1 cellular context compared by ENCODE assay signal in the genomic region with DNA sequence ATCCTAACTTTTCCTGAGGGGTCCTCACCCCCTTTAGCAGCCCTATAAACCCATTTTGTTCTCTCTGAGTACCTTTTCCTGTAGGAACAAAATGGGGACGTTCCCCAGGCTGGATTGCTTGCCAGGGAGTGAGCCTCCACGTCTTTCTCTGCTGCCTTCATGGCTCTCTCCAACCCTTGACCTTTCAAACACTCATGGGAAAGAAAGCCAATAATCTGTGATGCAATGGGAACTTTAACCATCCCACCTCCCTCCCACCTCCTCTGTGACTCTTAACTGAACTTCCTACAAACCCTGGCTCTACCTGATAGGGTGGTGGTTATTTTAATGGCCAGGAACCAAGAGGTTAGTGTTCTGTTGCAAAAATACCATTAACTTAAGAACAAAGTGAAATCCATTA.
TF ChIP-seq lines count a peak whose summit lies in the region.

No MANE protein-coding gene starts in this region.

TF ChIP-seq in HepG2, 621 proteins besides CTCF, POLR2A, EP300 and RAD21 (continued from another document):
- TF ChIP-seq, protein P1, sequence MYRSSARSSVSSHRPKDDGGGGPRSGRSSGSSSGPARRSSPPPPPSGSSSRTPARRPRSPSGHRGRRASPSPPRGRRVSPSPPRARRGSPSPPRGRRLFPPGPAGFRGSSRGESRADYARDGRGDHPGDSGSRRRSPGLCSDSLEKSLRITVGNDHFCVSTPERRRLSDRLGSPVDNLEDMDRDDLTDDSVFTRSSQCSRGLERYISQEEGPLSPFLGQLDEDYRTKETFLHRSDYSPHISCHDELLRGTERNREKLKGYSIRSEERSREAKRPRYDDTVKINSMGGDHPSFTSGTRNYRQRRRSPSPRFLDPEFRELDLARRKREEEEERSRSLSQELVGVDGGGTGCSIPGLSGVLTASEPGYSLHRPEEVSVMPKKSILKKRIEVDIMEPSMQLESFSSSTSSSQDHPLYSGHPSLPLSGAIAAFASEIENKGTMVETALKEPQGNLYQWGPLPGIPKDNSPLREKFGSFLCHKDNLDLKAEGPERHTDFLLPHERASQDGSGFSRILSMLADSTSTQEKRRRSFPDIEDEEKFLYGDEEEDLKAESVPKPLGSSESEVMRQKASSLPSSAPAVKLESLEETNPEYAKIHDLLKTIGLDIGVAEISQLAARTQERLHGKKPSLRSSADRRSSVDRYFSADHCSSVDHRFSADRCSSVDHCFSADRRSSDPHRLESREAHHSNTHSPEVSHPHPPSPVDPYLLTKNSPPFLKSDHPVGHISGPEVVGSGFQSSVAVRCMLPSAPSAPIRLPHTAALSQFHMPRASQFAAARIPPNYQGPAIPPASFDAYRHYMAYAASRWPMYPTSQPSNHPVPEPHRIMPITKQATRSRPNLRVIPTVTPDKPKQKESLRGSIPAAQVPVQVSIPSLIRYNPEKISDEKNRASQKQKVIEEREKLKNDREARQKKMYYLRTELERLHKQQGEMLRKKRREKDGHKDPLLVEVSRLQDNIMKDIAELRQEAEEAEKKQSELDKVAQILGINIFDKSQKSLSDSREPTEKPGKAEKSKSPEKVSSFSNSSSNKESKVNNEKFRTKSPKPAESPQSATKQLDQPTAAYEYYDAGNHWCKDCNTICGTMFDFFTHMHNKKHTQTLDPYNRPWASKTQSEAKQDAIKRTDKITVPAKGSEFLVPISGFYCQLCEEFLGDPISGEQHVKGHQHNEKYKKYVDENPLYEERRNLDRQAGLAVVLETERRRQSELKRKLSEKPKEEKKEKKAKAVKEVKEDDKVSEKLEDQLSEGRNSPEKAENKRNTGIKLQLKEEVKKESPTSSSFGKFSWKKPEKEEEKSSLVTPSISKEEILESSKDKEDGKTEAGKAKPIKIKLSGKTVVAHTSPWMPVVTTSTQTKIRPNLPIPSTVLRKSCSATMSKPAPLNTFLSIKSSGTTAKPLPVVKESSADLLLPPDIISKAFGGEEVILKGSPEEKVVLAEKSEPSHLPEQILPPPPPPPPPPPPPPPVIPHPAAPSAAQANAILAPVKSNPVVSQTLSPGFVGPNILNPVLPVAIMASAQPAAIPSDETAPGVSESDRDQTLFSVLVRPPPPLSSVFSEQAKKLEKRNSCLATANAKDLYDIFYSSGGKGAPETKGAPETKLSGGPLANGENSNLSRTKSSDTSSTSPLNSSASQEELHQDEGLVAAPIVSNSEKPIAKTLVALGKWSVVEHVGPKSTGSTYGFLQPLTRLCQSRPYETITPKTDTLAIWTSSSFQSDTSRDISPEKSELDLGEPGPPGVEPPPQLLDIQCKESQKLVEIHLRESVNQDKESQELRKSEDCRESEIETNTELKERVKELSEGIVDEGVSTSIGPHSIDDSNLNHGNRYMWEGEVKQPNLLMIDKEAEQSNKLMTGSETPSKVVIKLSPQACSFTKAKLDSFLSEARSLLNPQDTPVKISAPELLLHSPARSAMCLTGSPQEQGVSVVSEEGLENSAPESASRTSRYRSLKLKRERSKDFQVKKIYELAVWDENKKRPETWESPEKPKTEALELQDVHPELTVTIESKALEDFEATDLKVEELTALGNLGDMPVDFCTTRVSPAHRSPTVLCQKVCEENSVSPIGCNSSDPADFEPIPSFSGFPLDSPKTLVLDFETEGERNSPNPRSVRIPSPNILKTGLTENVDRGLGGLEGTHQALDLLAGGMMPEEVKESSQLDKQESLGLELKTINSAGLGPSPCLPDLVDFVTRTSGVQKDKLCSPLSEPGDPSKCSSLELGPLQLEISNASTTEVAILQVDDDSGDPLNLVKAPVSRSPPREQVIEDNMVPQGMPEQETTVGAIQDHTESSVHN (CRISPR knock-in tag; IDR thresholded peaks at IDR 0.05): no peak
- peak; percentile 52; the same call in 1 of the 2 replicates for TF ChIP-seq HOXA3 (CRISPR knock-in tag; IDR thresholded peaks at IDR 0.05)
- TF ChIP-seq ZNF10 (CRISPR knock-in tag; IDR thresholded peaks at IDR 0.05; ENCODE audit: borderline replicate concordance, low read depth): no peak
- TF ChIP-seq, protein P2, sequence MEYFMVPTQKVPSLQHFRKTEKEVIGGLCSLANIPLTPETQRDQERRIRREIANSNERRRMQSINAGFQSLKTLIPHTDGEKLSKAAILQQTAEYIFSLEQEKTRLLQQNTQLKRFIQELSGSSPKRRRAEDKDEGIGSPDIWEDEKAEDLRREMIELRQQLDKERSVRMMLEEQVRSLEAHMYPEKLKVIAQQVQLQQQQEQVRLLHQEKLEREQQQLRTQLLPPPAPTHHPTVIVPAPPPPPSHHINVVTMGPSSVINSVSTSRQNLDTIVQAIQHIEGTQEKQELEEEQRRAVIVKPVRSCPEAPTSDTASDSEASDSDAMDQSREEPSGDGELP (IDR thresholded peaks at IDR 0.05; ENCODE audit: borderline replicate concordance, low read depth): no peak
- TF ChIP-seq, protein P3, sequence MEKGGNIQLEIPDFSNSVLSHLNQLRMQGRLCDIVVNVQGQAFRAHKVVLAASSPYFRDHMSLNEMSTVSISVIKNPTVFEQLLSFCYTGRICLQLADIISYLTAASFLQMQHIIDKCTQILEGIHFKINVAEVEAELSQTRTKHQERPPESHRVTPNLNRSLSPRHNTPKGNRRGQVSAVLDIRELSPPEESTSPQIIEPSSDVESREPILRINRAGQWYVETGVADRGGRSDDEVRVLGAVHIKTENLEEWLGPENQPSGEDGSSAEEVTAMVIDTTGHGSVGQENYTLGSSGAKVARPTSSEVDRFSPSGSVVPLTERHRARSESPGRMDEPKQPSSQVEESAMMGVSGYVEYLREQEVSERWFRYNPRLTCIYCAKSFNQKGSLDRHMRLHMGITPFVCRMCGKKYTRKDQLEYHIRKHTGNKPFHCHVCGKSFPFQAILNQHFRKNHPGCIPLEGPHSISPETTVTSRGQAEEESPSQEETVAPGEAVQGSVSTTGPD (CRISPR knock-in tag; IDR thresholded peaks at IDR 0.05): no peak
- TF ChIP-seq, protein P4, sequence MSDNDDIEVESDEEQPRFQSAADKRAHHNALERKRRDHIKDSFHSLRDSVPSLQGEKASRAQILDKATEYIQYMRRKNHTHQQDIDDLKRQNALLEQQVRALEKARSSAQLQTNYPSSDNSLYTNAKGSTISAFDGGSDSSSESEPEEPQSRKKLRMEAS (IDR thresholded peaks at IDR 0.05): peak; percentile 43
- TF ChIP-seq, protein P5, sequence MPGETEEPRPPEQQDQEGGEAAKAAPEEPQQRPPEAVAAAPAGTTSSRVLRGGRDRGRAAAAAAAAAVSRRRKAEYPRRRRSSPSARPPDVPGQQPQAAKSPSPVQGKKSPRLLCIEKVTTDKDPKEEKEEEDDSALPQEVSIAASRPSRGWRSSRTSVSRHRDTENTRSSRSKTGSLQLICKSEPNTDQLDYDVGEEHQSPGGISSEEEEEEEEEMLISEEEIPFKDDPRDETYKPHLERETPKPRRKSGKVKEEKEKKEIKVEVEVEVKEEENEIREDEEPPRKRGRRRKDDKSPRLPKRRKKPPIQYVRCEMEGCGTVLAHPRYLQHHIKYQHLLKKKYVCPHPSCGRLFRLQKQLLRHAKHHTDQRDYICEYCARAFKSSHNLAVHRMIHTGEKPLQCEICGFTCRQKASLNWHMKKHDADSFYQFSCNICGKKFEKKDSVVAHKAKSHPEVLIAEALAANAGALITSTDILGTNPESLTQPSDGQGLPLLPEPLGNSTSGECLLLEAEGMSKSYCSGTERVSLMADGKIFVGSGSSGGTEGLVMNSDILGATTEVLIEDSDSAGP (CRISPR knock-in tag; IDR thresholded peaks at IDR 0.05; ENCODE audit: borderline replicate concordance): no peak
- TF ChIP-seq, protein P6, sequence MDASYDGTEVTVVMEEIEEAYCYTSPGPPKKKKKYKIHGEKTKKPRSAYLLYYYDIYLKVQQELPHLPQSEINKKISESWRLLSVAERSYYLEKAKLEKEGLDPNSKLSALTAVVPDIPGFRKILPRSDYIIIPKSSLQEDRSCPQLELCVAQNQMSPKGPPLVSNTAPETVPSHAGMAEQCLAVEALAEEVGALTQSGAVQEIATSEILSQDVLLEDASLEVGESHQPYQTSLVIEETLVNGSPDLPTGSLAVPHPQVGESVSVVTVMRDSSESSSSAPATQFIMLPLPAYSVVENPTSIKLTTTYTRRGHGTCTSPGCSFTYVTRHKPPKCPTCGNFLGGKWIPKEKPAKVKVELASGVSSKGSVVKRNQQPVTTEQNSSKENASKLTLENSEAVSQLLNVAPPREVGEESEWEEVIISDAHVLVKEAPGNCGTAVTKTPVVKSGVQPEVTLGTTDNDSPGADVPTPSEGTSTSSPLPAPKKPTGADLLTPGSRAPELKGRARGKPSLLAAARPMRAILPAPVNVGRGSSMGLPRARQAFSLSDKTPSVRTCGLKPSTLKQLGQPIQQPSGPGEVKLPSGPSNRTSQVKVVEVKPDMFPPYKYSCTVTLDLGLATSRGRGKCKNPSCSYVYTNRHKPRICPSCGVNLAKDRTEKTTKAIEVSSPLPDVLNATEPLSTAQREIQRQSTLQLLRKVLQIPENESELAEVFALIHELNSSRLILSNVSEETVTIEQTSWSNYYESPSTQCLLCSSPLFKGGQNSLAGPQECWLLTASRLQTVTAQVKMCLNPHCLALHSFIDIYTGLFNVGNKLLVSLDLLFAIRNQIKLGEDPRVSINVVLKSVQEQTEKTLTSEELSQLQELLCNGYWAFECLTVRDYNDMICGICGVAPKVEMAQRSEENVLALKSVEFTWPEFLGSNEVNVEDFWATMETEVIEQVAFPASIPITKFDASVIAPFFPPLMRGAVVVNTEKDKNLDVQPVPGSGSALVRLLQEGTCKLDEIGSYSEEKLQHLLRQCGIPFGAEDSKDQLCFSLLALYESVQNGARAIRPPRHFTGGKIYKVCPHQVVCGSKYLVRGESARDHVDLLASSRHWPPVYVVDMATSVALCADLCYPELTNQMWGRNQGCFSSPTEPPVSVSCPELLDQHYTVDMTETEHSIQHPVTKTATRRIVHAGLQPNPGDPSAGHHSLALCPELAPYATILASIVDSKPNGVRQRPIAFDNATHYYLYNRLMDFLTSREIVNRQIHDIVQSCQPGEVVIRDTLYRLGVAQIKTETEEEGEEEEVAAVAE (CRISPR knock-in tag; IDR thresholded peaks at IDR 0.05; ENCODE audit: borderline replicate concordance): 0 out of 2 replicates have a peak, but pooled peaks have one; percentile 52
- TF ChIP-seq SP140L (CRISPR knock-in tag; IDR thresholded peaks at IDR 0.05; ENCODE audit: borderline replicate concordance): no peak
- no peak for TF ChIP-seq PCBP1 (IDR thresholded peaks at IDR 0.05; ENCODE audit: borderline replicate concordance, low read depth, low read length)
TF ChIP-seq in HepG2: peak in this region for 95.
